8 cellular contexts compared by ENCODE assay signal in the genomic region with DNA sequence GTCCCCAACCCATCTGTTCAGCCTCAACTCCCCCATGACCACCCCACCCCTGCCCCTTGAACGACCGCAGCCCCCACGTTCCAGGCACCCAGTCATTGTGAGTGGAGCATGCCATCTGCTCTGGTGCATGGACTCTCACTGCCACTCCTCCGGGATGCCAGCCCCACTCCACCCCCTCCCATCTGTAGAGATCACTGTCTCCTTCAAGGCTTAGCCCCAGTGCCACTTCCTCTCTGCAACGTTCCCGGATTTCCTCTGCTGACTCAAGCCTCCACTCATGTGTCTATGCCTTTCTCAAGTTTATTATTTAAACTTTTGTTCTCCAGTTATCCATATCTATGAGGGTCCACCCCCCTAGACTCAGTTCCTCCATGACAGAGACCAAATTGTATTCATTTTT. TPM values are rescaled to one million over a fixed set of nuclear protein-coding genes. Genes with fewer than 3 reads are reported as not detected.
DNase-seq lines count a peak whose midpoint lies in the region; ATAC-seq and TF ChIP-seq lines count a peak whose summit lies in the region.

No MANE protein-coding gene starts in this region.

- CTCF ChIA-PET in activated CD4-positive, alpha-beta memory T cell treated with anti-CD3 and anti-CD28 coated beads for 36 hours (lab: Charles Lee), result no interaction called here

- intact Hi-C loops in activated CD4-positive, alpha-beta memory T cell treated with anti-CD3 and anti-CD28 coated beads for 36 hours (cut with micrococcal nuclease), result loop anchor here (5.0 to 10.0 kb wide), 4 partner anchors 45 to 648 kb away; partner anchors contain the start of gene RAB33B
- intact Hi-C loops in left lung (cut with DNase I), result no loop called here

- no peaks in the 10 kb centered on the region for H3K36me3 Mint-ChIP-seq in activated CD4-positive, alpha-beta memory T cell treated with anti-CD3 and anti-CD28 coated beads for 36 hours

- H3K4me1 ChIP-seq in left lung, result peaks cover 24 to 77% of the 10 kb centered on the region in 2 donors

- no peaks in the 10 kb centered on the region for H3K9me3 Mint-ChIP-seq in activated CD4-positive, alpha-beta memory T cell treated with anti-CD3 and anti-CD28 coated beads for 36 hours

- no peaks in the 10 kb centered on the region for H3K27me3 ChIP-seq in left lung

- H3K27ac ChIP-seq in left lung, result peak overlapping the region; percentile 2 to 72

- H3K27me3 Mint-ChIP-seq in activated CD4-positive, alpha-beta memory T cell treated with anti-CD3 and anti-CD28 coated beads for 36 hours, result no peaks in the 10 kb centered on the region

- no peak for TF ChIP-seq CTCF in left lung (IDR thresholded peaks at IDR 0.05)

- no peak overlapping the region for H3K4me3 ChIP-seq in left lung

- ATAC-seq in left lung, result peak; percentile 40
- no peak for ATAC-seq in HG03280 (IDR thresholded peaks at IDR 0.05; ENCODE audit: unreplicated experiment)

- H3K9me3 ChIP-seq in left lung, result peaks cover 0 to 3% of the 10 kb centered on the region in 2 donors

- DNase-seq in AML-193 (lab: John Stamatoyannopoulos, UW) (peak; percentile 66 to 73), M059J (ENCODE audit: low read depth) (peak; percentile 43), left lung (peak; percentile 60 to 80), NCI-H187 (lab: John Stamatoyannopoulos, UW) (no peak), cortex of kidney (lab: John Stamatoyannopoulos, UW) (no peak), glomerular visceral epithelial cell (ENCODE audit: extremely low spot score) (no peak)
- DNase-seq in activated CD4-positive, alpha-beta memory T cell treated with anti-CD3 and anti-CD28 coated beads for 36 hours, result peak; percentile 28

- H3K27ac Mint-ChIP-seq in activated CD4-positive, alpha-beta memory T cell treated with anti-CD3 and anti-CD28 coated beads for 36 hours, result peak overlapping the region; percentile 0

- H3K4me3 Mint-ChIP-seq in activated CD4-positive, alpha-beta memory T cell treated with anti-CD3 and anti-CD28 coated beads for 36 hours, result no peak overlapping the region

- H3K36me3 ChIP-seq in left lung, result no peaks in the 10 kb centered on the region

- POLR2A ChIA-PET in activated CD4-positive, alpha-beta memory T cell treated with anti-CD3 and anti-CD28 coated beads for 36 hours (lab: Charles Lee), result no interaction called here

- H3K4me1 Mint-ChIP-seq in activated CD4-positive, alpha-beta memory T cell treated with anti-CD3 and anti-CD28 coated beads for 36 hours (ENCODE audit: low read depth), result peaks cover 73% of the 10 kb centered on the region

RNA-seq across cellular contexts. Expression of gene MAML3, which starts 54.0 kb away (rescaled TPM):
- total RNA-seq in M059J (2014; rRNA removed; shearing (Covaris generic)), result 1.6 and 2.3 TPM in 2 replicates
- under 1 TPM; 0.51 to 0.76 TPM for total RNA-seq in activated CD4-positive, alpha-beta memory T cell treated with anti-CD3 and anti-CD28 coated beads for 36 hours
- 10 to 100 TPM in 1 of 2 donors, 1 to 10 TPM in 1; 5.8 to 10.3 TPM for total RNA-seq in left lung

Comparison
In these comparisons a context has a peak if more than half of its experiments do, and no peak if none do; other contexts are left out.
1. DNase-seq: peak in AML-193 (2 of 2), M059J (single experiment), activated CD4-positive, alpha-beta memory T cell treated with anti-CD3 and anti-CD28 coated beads for 36 hours (single experiment) and left lung (2 of 2); none in NCI-H187 (0 of 2), cortex of kidney (single experiment) and glomerular visceral epithelial cell (single experiment).